In genomic region chr12:120470150-120470817, GRCh38 we compare ENCODE assay signal across 8 cellular contexts. TPM values are rescaled to one million over a fixed set of nuclear protein-coding genes. Genes with fewer than 3 reads are reported as not detected.
DNase-seq lines count a peak whose midpoint lies in the region; ATAC-seq and TF ChIP-seq lines count a peak whose summit lies in the region.

No MANE protein-coding gene starts in this region.

- peak overlapping the region; percentile 47 for H3K27ac Mint-ChIP-seq in activated CD4-positive, alpha-beta memory T cell treated with anti-CD3 and anti-CD28 coated beads for 36 hours

- peak; percentile 21 for DNase-seq in NCI-H510A treated with DMSO at 0.1 percent for 48 hours (lab: John Stamatoyannopoulos, UW)
- no peak for DNase-seq in NCI-H510A (lab: John Stamatoyannopoulos, UW)
- DNase-seq in activated CD4-positive, alpha-beta memory T cell treated with anti-CD3 and anti-CD28 coated beads for 36 hours: no peak
- no peak for DNase-seq in heart left ventricle
- no peak for DNase-seq in skeletal muscle cell (ENCODE audit: low read depth)
- DNase-seq in NCI-H2081 (lab: John Stamatoyannopoulos, UW): no peak

- no peaks in the 10 kb centered on the region for H3K27me3 ChIP-seq in heart left ventricle

- peak; percentile 15 for ATAC-seq in HG03354 (IDR thresholded peaks at IDR 0.05; ENCODE audit: poor library complexity, severe bottlenecking, unreplicated experiment)
- peak in 3 of 4 donors; percentile 8 to 27 (median 21) for ATAC-seq in heart left ventricle
- no peak for ATAC-seq in HG02588 (IDR thresholded peaks at IDR 0.05; ENCODE audit: unreplicated experiment)

- H3K27me3 Mint-ChIP-seq in activated CD4-positive, alpha-beta memory T cell treated with anti-CD3 and anti-CD28 coated beads for 36 hours: no peaks in the 10 kb centered on the region

- no peak for TF ChIP-seq CTCF in heart left ventricle (IDR thresholded peaks at IDR 0.05)

- TF ChIP-seq POLR2A in heart left ventricle (IDR thresholded peaks at IDR 0.05): no peak

- WGBS in heart left ventricle, 4 donors: 68 to 73% (median 70%) methylated on average over 26 to 27 of the region's 27 CpGs

- no peaks in the 10 kb centered on the region for H3K9me3 Mint-ChIP-seq in activated CD4-positive, alpha-beta memory T cell treated with anti-CD3 and anti-CD28 coated beads for 36 hours

- H3K4me1 Mint-ChIP-seq in activated CD4-positive, alpha-beta memory T cell treated with anti-CD3 and anti-CD28 coated beads for 36 hours (ENCODE audit: low read depth): peaks cover 33% of the 10 kb centered on the region

- intact Hi-C loops in activated CD4-positive, alpha-beta memory T cell treated with anti-CD3 and anti-CD28 coated beads for 36 hours (cut with micrococcal nuclease): no loop called here
- intact Hi-C loops in heart left ventricle (cut with DNase I): loop anchor here in 1 of 10 donors (2.0 kb wide), 1 partner anchor 25 kb away; no protein-coding TSS in a partner anchor

- peak overlapping the region; percentile 94 for H3K4me3 Mint-ChIP-seq in activated CD4-positive, alpha-beta memory T cell treated with anti-CD3 and anti-CD28 coated beads for 36 hours

- H3K27ac ChIP-seq in heart left ventricle: peak overlapping the region; percentile 76 to 96 (median 92)

- H3K4me1 ChIP-seq in heart left ventricle: peaks cover 0 to 49% (median 31%) of the 10 kb centered on the region in 12 donors

- no peaks in the 10 kb centered on the region for H3K9me3 ChIP-seq in heart left ventricle

- peaks cover 0 to 24% (median 19%) of the 10 kb centered on the region in 9 donors for H3K36me3 ChIP-seq in heart left ventricle

- POLR2A ChIA-PET in activated CD4-positive, alpha-beta memory T cell treated with anti-CD3 and anti-CD28 coated beads for 36 hours (lab: Charles Lee): interaction anchor here (0.7 to 2.8 kb wide), 5 partner anchors 9 to 111 kb away, joined by 3 to 13 read pairs (median 4); partner anchors contain the start of genes DYNLL1 and POP5

- peaks cover 7% of the 10 kb centered on the region for H3K36me3 Mint-ChIP-seq in activated CD4-positive, alpha-beta memory T cell treated with anti-CD3 and anti-CD28 coated beads for 36 hours

- CTCF ChIA-PET in activated CD4-positive, alpha-beta memory T cell treated with anti-CD3 and anti-CD28 coated beads for 36 hours (lab: Charles Lee): interaction anchor here (0.5 to 7.5 kb wide), 14 partner anchors 9 to 168 kb away, joined by 3 to 97 read pairs (median 4); partner anchors contain the start of genes COQ5, COX6A1, DYNLL1 and RNF10

- H3K4me3 ChIP-seq in heart left ventricle (peak overlapping the region; percentile 63 to 99 (median 92)), skeletal muscle cell (ENCODE audit: low read depth, low read length) (peak overlapping the region; percentile 77)

RNA-seq across cellular contexts. Expression of gene SRSF9, which starts 0.7 kb away (rescaled TPM):
- total RNA-seq in activated CD4-positive, alpha-beta memory T cell treated with anti-CD3 and anti-CD28 coated beads for 36 hours: 100 to 1,000 TPM; 218 to 221 TPM
- 10 to 100 TPM; 14.8 to 67.1 (median 33.7) TPM for total RNA-seq in heart left ventricle
- polyA plus RNA-seq in heart left ventricle: 10 to 100 TPM; 27.2 to 39.1 TPM

RNA-seq across cellular contexts. Expression of gene GATC, which starts 24.0 kb away (rescaled TPM):
- 10 to 100 TPM; 35.1 to 37.1 TPM for total RNA-seq in activated CD4-positive, alpha-beta memory T cell treated with anti-CD3 and anti-CD28 coated beads for 36 hours
- 10 to 100 TPM in 7 of 9 donors, 1 to 10 TPM in 2; 8.5 to 18.0 (median 11.8) TPM for total RNA-seq in heart left ventricle
- 10 to 100 TPM in 1 of 2 donors, 1 to 10 TPM in 1; 5.4 to 11.5 TPM for polyA plus RNA-seq in heart left ventricle

RNA-seq across cellular contexts. Expression of gene TRIAP1, which starts 24.1 kb away (rescaled TPM):
- total RNA-seq in activated CD4-positive, alpha-beta memory T cell treated with anti-CD3 and anti-CD28 coated beads for 36 hours: 10 to 100 TPM; 32.2 to 34.6 TPM
- total RNA-seq in heart left ventricle: 10 to 100 TPM in 8 of 9 donors, 1 to 10 TPM in 1; 6.4 to 17.6 (median 14.9) TPM
- 10 to 100 TPM; 18.0 to 34.9 TPM for polyA plus RNA-seq in heart left ventricle

RNA-seq across cellular contexts. Expression of gene DYNLL1, which starts 25.6 kb away (rescaled TPM):
- 100 to 1,000 TPM; 176 to 184 TPM for total RNA-seq in activated CD4-positive, alpha-beta memory T cell treated with anti-CD3 and anti-CD28 coated beads for 36 hours
- total RNA-seq in heart left ventricle: 100 to 1,000 TPM in 8 of 9 donors, 10 to 100 TPM in 1; 92.2 to 269 (median 120) TPM
- polyA plus RNA-seq in heart left ventricle: 100 to 1,000 TPM; 164 to 320 TPM

RNA-seq across cellular contexts. Expression of gene COX6A1, which starts 32.4 kb away (rescaled TPM):
- 100 to 1,000 TPM; 474 to 478 TPM for total RNA-seq in activated CD4-positive, alpha-beta memory T cell treated with anti-CD3 and anti-CD28 coated beads for 36 hours
- total RNA-seq in heart left ventricle: 100 to 1,000 TPM; 117 to 318 (median 172) TPM
- polyA plus RNA-seq in heart left ventricle: 100 to 1,000 TPM; 531 to 708 TPM
